27 cellular contexts compared by ENCODE assay signal in genomic region chr7:46839651-46840050, GRCh38.
A peak's percentile ranks its signal among the peaks of the same experiment; 100 is the strongest.
DNase-seq lines count a peak whose midpoint lies in the region; ATAC-seq, FAIRE-seq and TF ChIP-seq lines count a peak whose summit lies in the region.
"Had no signal": no experiment of that assay in that cellular context is flagged by ENCODE, and none has a peak within 500 bp of the region (broad histone marks: within the 10 kb centered on the region; RNA-seq: fewer than 3 reads in every experiment).

No MANE protein-coding gene starts in this region.

- H3K9me3 ChIP-seq in tibial artery = no peaks in the 10 kb centered on the region
- no peaks in the 10 kb centered on the region for H3K9me3 ChIP-seq in neuronal stem cell (replicated peaks in 1 of 2; ENCODE audit: control insufficient read depth in 2 of 2, insufficient read depth in 1 of 2, low read depth in 1 of 2, low read length in 2 of 2)
- H3K9me3 ChIP-seq: gastrocnemius medialis, suprapubic skin, uterus had no signal

- H2BK15ac ChIP-seq in neuronal stem cell (ENCODE audit: low read length) = no peak overlapping the region

- no peak overlapping the region for H2BK120ac ChIP-seq in neuronal stem cell (ENCODE audit: low read depth, low read length)

- intact Hi-C loops in tibial artery (cut with DNase I; ENCODE audit: low total_unique reads) = loop anchor here (10.0 kb wide), 1 partner anchor 975 kb away; no protein-coding TSS in a partner anchor

- H4K8ac ChIP-seq in neuronal stem cell (ENCODE audit: low read depth, low read length) = no peak overlapping the region

- no CpG with 5 or more reads among the region's 3 CpGs for WGBS in neuronal stem cell (ENCODE audit: extremely low coverage in 2 of 2, insufficient read length in 2 of 2, insufficient replicate concordance in 1 of 2), 2 donors

- H3K4me1 ChIP-seq in tibial artery = peaks cover 0 to 51% (median 7%) of the 10 kb centered on the region in 4 donors
- no peaks in the 10 kb centered on the region for H3K4me1 ChIP-seq in neuronal stem cell (ENCODE audit: control insufficient read depth in 2 of 2, insufficient read depth in 1 of 2, low read depth in 1 of 2, low read length in 2 of 2)
- H3K4me1 ChIP-seq: gastrocnemius medialis, neural progenitor cell, SJCRH30, suprapubic skin, uterus had no signal

- no peak overlapping the region for H3K9ac ChIP-seq in neuronal stem cell (ENCODE audit: low read depth, low read length, poor library complexity)
- H3K9ac ChIP-seq: neural progenitor cell had no signal

- H3K27ac ChIP-seq in tibial artery (peak overlapping the region; percentile 59 to 66), neuronal stem cell (replicated peaks; ENCODE audit: low read length) (no peak overlapping the region)
- H3K27ac ChIP-seq: gastrocnemius medialis, neural progenitor cell, SJCRH30, suprapubic skin, uterus had no signal

- H3K14ac ChIP-seq in neuronal stem cell (ENCODE audit: low read length) = no peak overlapping the region

- H3K4me3 ChIP-seq in bronchial epithelial cell (ENCODE audit: low read depth, low read length) = no peak overlapping the region
- H3K4me3 ChIP-seq in foreskin fibroblast (ENCODE audit: low read depth in 1 of 2, low read length in 2 of 2) = no peak overlapping the region
- no peak overlapping the region for H3K4me3 ChIP-seq in tibial artery
- no peak overlapping the region for H3K4me3 ChIP-seq in neuronal stem cell (ENCODE audit: low read length in 2 of 2)
- H3K4me3 ChIP-seq: gastrocnemius medialis, neural progenitor cell, SJCRH30, suprapubic skin, uterus had no signal

- H2BK5ac ChIP-seq in neuronal stem cell (ENCODE audit: low read length) = no peak overlapping the region

- H3K23ac ChIP-seq in neuronal stem cell (ENCODE audit: low read depth, low read length, poor library complexity) = no peak overlapping the region

- no peak for FAIRE-seq in bronchial epithelial cell (lab: Jason Lieb, UNC)
- FAIRE-seq: GM12892, TTC549 had no signal

- no peak overlapping the region for H2AFZ ChIP-seq in neuronal stem cell (ENCODE audit: low read length)
- H2AFZ ChIP-seq: neural progenitor cell had no signal

- DNase-seq in HT1080 (ENCODE audit: low read depth) = peak; percentile 51
- DNase-seq in bronchial epithelial cell (ENCODE audit: low read depth) = peak; percentile 33
- peak; percentile 52 to 59 for DNase-seq in foreskin fibroblast
- no peak for DNase-seq in tibial artery
- DNase-seq in neuronal stem cell (ENCODE audit: low spot score) = no peak
- no peak for DNase-seq in erythroblast (lab: John Stamatoyannopoulos, UW)
- DNase-seq: activated CD4-positive, alpha-beta memory T cell treated with anti-CD3 and anti-CD28 coated beads, Interleukin-2, amount 10 ng/mL, durations not matched to agents 7 days and 5 days; activated CD4-positive, alpha-beta T cell treated with anti-CD3 and anti-CD28 coated beads for 1 hour; aorta; cerebellar nuclear complex; gastrocnemius medialis; GOT3; hippocampal formation; KG1; left colon; MM.1S; NCI-H1417 treated with DMSO at 0.1 percent for 48 hours; NCI-H345; posterior cingulate gyrus; SJCRH30; stimulated activated naive CD4-positive, alpha-beta T cell; uterus had no signal

- H3K36me3 ChIP-seq in bronchial epithelial cell (ENCODE audit: control insufficient read depth, insufficient read depth, low read length) = no peaks in the 10 kb centered on the region
- H3K36me3 ChIP-seq in tibial artery = no peaks in the 10 kb centered on the region
- H3K36me3 ChIP-seq in neuronal stem cell (replicated peaks in 1 of 2; ENCODE audit: control insufficient read depth in 2 of 2, insufficient read depth in 2 of 2, low read length in 2 of 2) = no peaks in the 10 kb centered on the region
- H3K36me3 ChIP-seq: gastrocnemius medialis, neural progenitor cell, SJCRH30, suprapubic skin, uterus had no signal

- H3K4me2 ChIP-seq in neuronal stem cell (ENCODE audit: insufficient read depth, low read length, poor library complexity, severe bottlenecking) = no peak overlapping the region
- H3K4me2 ChIP-seq: neural progenitor cell had no signal

- H2AK5ac ChIP-seq in neuronal stem cell (ENCODE audit: low read depth, low read length) = no peak overlapping the region

- no peak for TF ChIP-seq POLR2A in erythroblast (IDR thresholded peaks at IDR 0.05; ENCODE audit: low read length)

- ATAC-seq in HG03159 (IDR thresholded peaks at IDR 0.05; ENCODE audit: unreplicated experiment) = no peak
- ATAC-seq: gastrocnemius medialis, left colon had no signal

- no peaks in the 10 kb centered on the region for H3K79me1 ChIP-seq in neuronal stem cell (ENCODE audit: low read depth, low read length)

- TF ChIP-seq CTCF in bronchial epithelial cell (IDR thresholded peaks at IDR 0.05; ENCODE audit: insufficient read depth, low read length, severe bottlenecking) = no peak
- TF ChIP-seq CTCF in foreskin fibroblast (IDR thresholded peaks at IDR 0.05; ENCODE audit: low read depth, low read length) = no peak
- no peak for TF ChIP-seq CTCF in tibial artery (IDR thresholded peaks at IDR 0.05)

- no peak overlapping the region for H3K4ac ChIP-seq in neuronal stem cell (ENCODE audit: low read length)

- H4K91ac ChIP-seq in neuronal stem cell (ENCODE audit: low read depth, low read length, poor library complexity) = no peak overlapping the region

- H3K18ac ChIP-seq in neuronal stem cell (ENCODE audit: low read length) = no peak overlapping the region

- H3K27me3 ChIP-seq in bronchial epithelial cell (ENCODE audit: control insufficient read depth, insufficient read depth, low read length) (no peaks in the 10 kb centered on the region), tibial artery (no peaks in the 10 kb centered on the region), neuronal stem cell (ENCODE audit: control insufficient read depth in 3 of 3, insufficient read depth in 3 of 3, low read depth in 1 of 3, low read length in 3 of 3) (no peaks in the 10 kb centered on the region)
- H3K27me3 ChIP-seq: gastrocnemius medialis, neural progenitor cell, SJCRH30, suprapubic skin, uterus had no signal

- no peak overlapping the region for H2BK12ac ChIP-seq in neuronal stem cell (ENCODE audit: low read length)

Comparison
In these comparisons a context has a peak if more than half of its experiments do, and no peak if none do; other contexts are left out.
1. DNase-seq: peak in HT1080 (single experiment), bronchial epithelial cell (single experiment) and foreskin fibroblast (2 of 2); none in tibial artery (0 of 2), neuronal stem cell (single experiment) and erythroblast (0 of 2).